8 cellular contexts compared by ENCODE assay signal in genomic region chr1:162790303-162790984, GRCh38. TPM values are rescaled to one million over a fixed set of nuclear protein-coding genes. Genes with fewer than 3 reads are reported as not detected.
DNase-seq lines count a peak whose midpoint lies in the region; ATAC-seq and TF ChIP-seq lines count a peak whose summit lies in the region.
"Not testable (repeated sequence)": the region's sequence is repeated elsewhere in the genome, so short reads cannot be mapped to it uniquely, and the experiment has no call there.

Gene HSD17B7 (plus strand): TSS chr1:162790702. CDS start chr1:162790801, 99 bp downstream.

- POLR2A ChIA-PET in activated CD4-positive, alpha-beta memory T cell treated with anti-CD3 and anti-CD28 coated beads for 36 hours (lab: Charles Lee) = not testable (repeated sequence)

- not testable (repeated sequence) for H3K9me3 Mint-ChIP-seq in CD4-positive, CD25-positive, alpha-beta regulatory T cell; activated CD4-positive, alpha-beta memory T cell treated with anti-CD3 and anti-CD28 coated beads for 36 hours

- H3K4me1 ChIP-seq in CD4-positive, CD25-positive, alpha-beta regulatory T cell (ENCODE audit: control insufficient read depth, insufficient read depth, low read length, poor library complexity, severe bottlenecking); duodenal mucosa (ENCODE audit: control insufficient read depth in 1 of 2, insufficient read depth in 2 of 2, low read length in 2 of 2): not testable (repeated sequence)
- peaks cover 0 to 23% (median 3%) of the 10 kb centered on the region in 4 donors for H3K4me1 ChIP-seq in right lobe of liver

- not testable (repeated sequence) for H3K36me3 ChIP-seq in CD4-positive, CD25-positive, alpha-beta regulatory T cell (ENCODE audit: control insufficient read depth, insufficient read depth, low read length); duodenal mucosa (ENCODE audit: control insufficient read depth in 1 of 2, insufficient read depth in 2 of 2, low read length in 2 of 2); right lobe of liver

- peak within 1 kb of the TSS; percentile 91 to 98 (median 92) for H3K27ac Mint-ChIP-seq in CD4-positive, CD25-positive, alpha-beta regulatory T cell
- H3K27ac Mint-ChIP-seq in activated CD4-positive, alpha-beta memory T cell treated with anti-CD3 and anti-CD28 coated beads for 36 hours = peak within 1 kb of the TSS; percentile 92

- peak within 1 kb of the TSS; percentile 43 to 69 for H3K9ac ChIP-seq in duodenal mucosa (ENCODE audit: low read depth in 1 of 2, low read length in 2 of 2)

- H3K27me3 Mint-ChIP-seq in CD4-positive, CD25-positive, alpha-beta regulatory T cell; activated CD4-positive, alpha-beta memory T cell treated with anti-CD3 and anti-CD28 coated beads for 36 hours: not testable (repeated sequence)

- DNase-seq in CD4-positive, CD25-positive, alpha-beta regulatory T cell = peak; percentile 79 to 80 (median 79)
- peak; percentile 97 for DNase-seq in NCI-H82 (lab: John Stamatoyannopoulos, UW)
- DNase-seq in activated CD4-positive, alpha-beta memory T cell treated with anti-CD3 and anti-CD28 coated beads for 36 hours = peak; percentile 86
- DNase-seq in right lobe of liver = peak; percentile 91 to 97 (median 95)
- DNase-seq in stimulated activated CD4-positive, alpha-beta T cell treated with anti-CD3 and anti-CD28 coated beads, Interleukin-4, amount 100 ng/mL, for 4 hours = peak; percentile 59 to 78

- peak; percentile 58 for TF ChIP-seq POLR2A in right lobe of liver (IDR thresholded peaks at IDR 0.05)

- peak within 1 kb of the TSS; percentile 90 to 98 (median 95) for H3K4me3 Mint-ChIP-seq in CD4-positive, CD25-positive, alpha-beta regulatory T cell
- peak within 1 kb of the TSS; percentile 90 for H3K4me3 Mint-ChIP-seq in activated CD4-positive, alpha-beta memory T cell treated with anti-CD3 and anti-CD28 coated beads for 36 hours

- intact Hi-C loops in activated CD4-positive, alpha-beta memory T cell treated with anti-CD3 and anti-CD28 coated beads for 36 hours (cut with micrococcal nuclease) = loop anchor here (5.0 kb wide), 1 partner anchor 228 kb away; the partner anchor contains the start of gene UAP1
- intact Hi-C loops in right lobe of liver (cut with DNase I) = not testable (repeated sequence)

- 0% methylated on average over 5 of the region's 49 CpGs for WGBS in right lobe of liver (ENCODE audit: insufficient coverage, low coverage, low lambda C conversion rate, missing lambda C conversion rate)

- ATAC-seq in CD4-positive, CD25-positive, alpha-beta regulatory T cell (ENCODE audit: low read depth in 2 of 2) = peak; percentile 98
- ATAC-seq in GM19463 (IDR thresholded peaks at IDR 0.05; ENCODE audit: unreplicated experiment) (peak; percentile 99), HG03575 (IDR thresholded peaks at IDR 0.05; ENCODE audit: extremely low read depth, insufficient number of reproducible peaks, low FRiP score, unreplicated experiment) (peak; percentile 98), right lobe of liver (peak; percentile 93 to 99 (median 96))

- H3K27me3 ChIP-seq in CD4-positive, CD25-positive, alpha-beta regulatory T cell (ENCODE audit: control insufficient read depth, insufficient read depth, low read length); duodenal mucosa (ENCODE audit: control insufficient read depth in 1 of 2, insufficient read depth in 2 of 2, low read length in 2 of 2); right lobe of liver: not testable (repeated sequence)

- not testable (repeated sequence) for H3K9me3 ChIP-seq in CD4-positive, CD25-positive, alpha-beta regulatory T cell (ENCODE audit: control insufficient read depth in 2 of 2, low read length in 2 of 2); duodenal mucosa (ENCODE audit: control insufficient read depth in 1 of 2, low read length in 2 of 2); right lobe of liver

- TF ChIP-seq CTCF in right lobe of liver (IDR thresholded peaks at IDR 0.05) = peak in 1 of 4 donors; percentile 32

- peak within 1 kb of the TSS; percentile 83 for H3K4me3 ChIP-seq in CD4-positive, CD25-positive, alpha-beta regulatory T cell (ENCODE audit: low read depth, low read length)
- peak within 1 kb of the TSS; percentile 60 to 70 for H3K4me3 ChIP-seq in duodenal mucosa (ENCODE audit: low read depth in 1 of 2, low read length in 2 of 2)
- H3K4me3 ChIP-seq in right lobe of liver = peak within 1 kb of the TSS; percentile 30 to 54 (median 47)

- peak within 1 kb of the TSS; percentile 81 for H3K27ac ChIP-seq in CD4-positive, CD25-positive, alpha-beta regulatory T cell (ENCODE audit: insufficient read depth, low read length, poor library complexity, severe bottlenecking)
- H3K27ac ChIP-seq in duodenal mucosa (ENCODE audit: low read depth, low read length) (peak within 1 kb of the TSS; percentile 78), right lobe of liver (peak within 1 kb of the TSS; percentile 89 to 96 (median 96))

- not testable (repeated sequence) for H3K36me3 Mint-ChIP-seq in CD4-positive, CD25-positive, alpha-beta regulatory T cell; activated CD4-positive, alpha-beta memory T cell treated with anti-CD3 and anti-CD28 coated beads for 36 hours

- CTCF ChIA-PET in activated CD4-positive, alpha-beta memory T cell treated with anti-CD3 and anti-CD28 coated beads for 36 hours (lab: Charles Lee) = not testable (repeated sequence)

- H3K4me1 Mint-ChIP-seq in CD4-positive, CD25-positive, alpha-beta regulatory T cell = peaks cover 0 to 18% (median 5%) of the 10 kb centered on the region in 4 donors
- H3K4me1 Mint-ChIP-seq in activated CD4-positive, alpha-beta memory T cell treated with anti-CD3 and anti-CD28 coated beads for 36 hours (ENCODE audit: low read depth) = not testable (repeated sequence)

RNA-seq across cellular contexts. Expression of gene HSD17B7, which starts in this region (rescaled TPM):
- 19.3 TPM for total RNA-seq in CD4-positive, CD25-positive, alpha-beta regulatory T cell
- polyA plus RNA-seq in CD4-positive, CD25-positive, alpha-beta regulatory T cell = 10 to 100 TPM; 21.2 to 23.6 (median 22.4) TPM
- total RNA-seq in activated CD4-positive, alpha-beta memory T cell treated with anti-CD3 and anti-CD28 coated beads for 36 hours = 10 to 100 TPM; 29.3 to 29.7 TPM
- 10 to 100 TPM; 10.4 to 32.1 (median 17.6) TPM for total RNA-seq in right lobe of liver

Comparison
In these comparisons a context has a peak if more than half of its experiments do, and no peak if none do; other contexts are left out.
1. Peak in every context shown above with its lines: DNase-seq, ATAC-seq, H3K4me3 ChIP-seq and H3K27ac ChIP-seq.